23 cellular contexts compared by ENCODE assay signal in genomic region chr20:46507760-46508407, GRCh38. TPM values are rescaled to one million over a fixed set of nuclear protein-coding genes. Genes with fewer than 3 reads are reported as not detected.
"Had no signal": no experiment of that assay in that cellular context is flagged by ENCODE, and none has a peak within 500 bp of the region (broad histone marks: within the 10 kb centered on the region; RNA-seq: fewer than 3 reads in every experiment).

No MANE protein-coding gene starts in this region.

- H3K4me3 Mint-ChIP-seq: activated CD4-positive, alpha-beta T cell treated with anti-CD3 and anti-CD28 coated beads, Interleukin-2, amount 10 ng/mL, durations not matched to agents 24 days and 14 days; activated T-helper 1 cell treated with anti-CD3 and anti-CD28 coated beads, Interleukin-12 subunit alpha, Interleukin-12 subunit beta, Interleukin-2, Interleukin-4 antibody, amounts not matched to agents 30 ng/mL and 10 ng/mL and 1 ng/mL, durations not matched to agents 14 hours and 24 hours and 36 hours; naive thymus-derived CD4-positive, alpha-beta T cell; neural crest cell; stimulated activated memory B cell treated with anti-CD40 and anti-IgM and Interleukin-4, amounts not matched to agents 10 μg/mL and 1 μg/mL and 100 μg/mL, for 72 hours had no signal

- H3K27me3 Mint-ChIP-seq: activated CD4-positive, alpha-beta T cell treated with anti-CD3 and anti-CD28 coated beads, Interleukin-2, amount 10 ng/mL, durations not matched to agents 24 days and 14 days had no signal

- DNase-seq: activated CD4-positive, alpha-beta T cell treated with anti-CD3 and anti-CD28 coated beads, Interleukin-2, amount 10 ng/mL, durations not matched to agents 24 days and 14 days; activated CD8-positive, alpha-beta memory T cell treated with anti-CD3 and anti-CD28 coated beads, Interleukin-2, amount 50 U/mL, for 48 hours; activated gamma-delta T cell treated with Interleukin-2 at 50 U/mL for 16 hours; cerebellar nuclear complex; esophagus squamous epithelium; gastrocnemius medialis; hippocampal formation; left ventricle myocardium inferior; naive thymus-derived CD4-positive, alpha-beta T cell; occipital lobe; small intestine; stimulated activated CD4-positive, alpha-beta T cell treated with anti-CD3 and anti-CD28 coated beads, Interleukin-2, amount 100 ng/mL, for 24 hours; SW 1271; T-helper 2 cell; testis; trophoblast cell; uterus had no signal

- H3K4me3 ChIP-seq: coronary artery, esophagus squamous epithelium, gastrocnemius medialis, left ventricle myocardium inferior, testis, uterus had no signal

- ATAC-seq: gastrocnemius medialis; naive thymus-derived CD4-positive, alpha-beta T cell; sciatic nerve; stimulated activated memory B cell treated with anti-CD40 and anti-IgM and Interleukin-4, amounts not matched to agents 10 μg/mL and 1 μg/mL and 100 μg/mL, for 72 hours had no signal

- H3K4me1 Mint-ChIP-seq: stimulated activated memory B cell treated with anti-CD40 and anti-IgM and Interleukin-4, amounts not matched to agents 10 μg/mL and 1 μg/mL and 100 μg/mL, for 72 hours had no signal

- H3K36me3 ChIP-seq: esophagus squamous epithelium, gastrocnemius medialis, uterus had no signal

- FAIRE-seq: small intestine had no signal

- H3K4me1 ChIP-seq: testis, uterus had no signal

- H3K27ac ChIP-seq: coronary artery, esophagus squamous epithelium, gastrocnemius medialis, left ventricle myocardium inferior, testis, uterus had no signal

- H3K27me3 ChIP-seq: esophagus squamous epithelium, gastrocnemius medialis, testis, uterus had no signal

- H3K27ac Mint-ChIP-seq: activated CD4-positive, alpha-beta T cell treated with anti-CD3 and anti-CD28 coated beads, Interleukin-2, amount 10 ng/mL, durations not matched to agents 24 days and 14 days; activated T-helper 1 cell treated with anti-CD3 and anti-CD28 coated beads, Interleukin-12 subunit alpha, Interleukin-12 subunit beta, Interleukin-2, Interleukin-4 antibody, amounts not matched to agents 30 ng/mL and 10 ng/mL and 1 ng/mL, durations not matched to agents 14 hours and 24 hours and 36 hours; naive thymus-derived CD4-positive, alpha-beta T cell; stimulated activated memory B cell treated with anti-CD40 and anti-IgM and Interleukin-4, amounts not matched to agents 10 μg/mL and 1 μg/mL and 100 μg/mL, for 72 hours had no signal

- H3K9me3 ChIP-seq: gastrocnemius medialis, testis, uterus had no signal

RNA-seq across cellular contexts. Expression of gene ZNF334, which starts 5.5 kb away (rescaled TPM):
- polyA plus RNA-seq: naive thymus-derived CD4-positive, alpha-beta T cell had no signal

RNA-seq across cellular contexts. Expression of gene OCSTAMP, which starts 42.6 kb away (rescaled TPM):
- total RNA-seq: esophagus squamous epithelium; gastrocnemius medialis; left ventricle myocardium inferior; lung microvascular endothelial cell; naive thymus-derived CD4-positive, alpha-beta T cell; occipital lobe; sciatic nerve; uterus had no signal
- polyA plus RNA-seq: naive thymus-derived CD4-positive, alpha-beta T cell had no signal
